ENCODE assay signal across 39 cellular contexts in the genomic region with DNA sequence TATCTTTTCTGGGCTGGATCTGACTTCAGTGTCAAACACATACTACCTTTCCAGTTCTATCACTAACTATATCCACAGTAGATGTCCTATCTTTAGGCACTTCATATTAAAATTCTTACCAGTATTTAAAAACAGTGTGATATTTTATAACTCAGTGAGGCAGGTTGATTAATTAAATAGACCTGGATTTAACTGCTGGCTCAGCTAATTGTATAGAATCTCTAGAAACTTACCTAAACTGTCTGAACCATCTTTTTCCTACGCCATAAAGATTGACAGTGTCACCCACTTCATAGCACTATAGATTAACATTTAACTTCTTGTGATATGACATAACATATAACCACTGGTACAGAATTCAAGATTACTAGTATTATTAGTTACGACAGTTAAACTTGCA.
"Had no signal": no experiment of that assay in that cellular context is flagged by ENCODE, and none has a peak within 500 bp of the region (broad histone marks: within the 10 kb centered on the region; RNA-seq: fewer than 3 reads in every experiment).

No MANE protein-coding gene starts in this region.

- H3K9me3 ChIP-seq: adrenal gland, body of pancreas, breast epithelium had no signal

- H3K4me3 ChIP-seq: adrenal gland, ascending aorta, body of pancreas, breast epithelium, cardiac muscle cell had no signal

- H3K36me3 Mint-ChIP-seq: activated naive CD4-positive, alpha-beta T cell treated with anti-CD3 and anti-CD28 coated beads, Interleukin-2, amount 10 ng/mL, durations not matched to agents 7 days and 5 days; activated naive CD4-positive, alpha-beta T cell treated with anti-CD3 and anti-CD28 coated beads, Interleukin-2, amount 50 U/mL, for 24 hours; activated naive CD4-positive, alpha-beta T cell treated with anti-CD3 and anti-CD28 coated beads, Interleukin-2, amount 50 U/mL, for 72 hours; activated naive CD8-positive, alpha-beta T cell; activated naive CD8-positive, alpha-beta T cell treated with anti-CD3 and anti-CD28 coated beads, Interleukin-2, amount 10 ng/mL, durations not matched to agents 7 days and 5 days; brain had no signal

- H3K4me1 Mint-ChIP-seq: activated naive CD4-positive, alpha-beta T cell treated with anti-CD3 and anti-CD28 coated beads, Interleukin-2, amount 10 ng/mL, durations not matched to agents 7 days and 5 days; activated naive CD4-positive, alpha-beta T cell treated with anti-CD3 and anti-CD28 coated beads, Interleukin-2, amount 50 U/mL, for 24 hours; activated naive CD8-positive, alpha-beta T cell treated with anti-CD3 and anti-CD28 coated beads, Interleukin-2, amount 10 ng/mL, durations not matched to agents 7 days and 5 days; activated naive CD8-positive, alpha-beta T cell treated with anti-CD3 and anti-CD28 coated beads, Interleukin-2, amount 50 U/mL, for 24 hours; activated T-helper 17 cell treated with anti-CD3 and anti-CD28 coated beads, Interleukin-2, amount 50 U/mL, for 72 hours; brain; central memory CD8-positive, alpha-beta T cell had no signal

- H3K36me3 ChIP-seq: adrenal gland, ascending aorta, brain microvascular endothelial cell, breast epithelium, cardiac muscle cell had no signal

- H3K4me1 ChIP-seq: adrenal gland, ascending aorta, body of pancreas, breast epithelium had no signal

- FAIRE-seq: astrocyte, bronchial epithelial cell had no signal

- H3K27ac Mint-ChIP-seq: activated naive CD4-positive, alpha-beta T cell treated with anti-CD3 and anti-CD28 coated beads for 36 hours; activated naive CD4-positive, alpha-beta T cell treated with anti-CD3 and anti-CD28 coated beads, Interleukin-2, amount 10 ng/mL, durations not matched to agents 7 days and 5 days; activated naive CD4-positive, alpha-beta T cell treated with anti-CD3 and anti-CD28 coated beads, Interleukin-2, amount 50 U/mL, for 24 hours; activated naive CD4-positive, alpha-beta T cell treated with anti-CD3 and anti-CD28 coated beads, Interleukin-2, amount 50 U/mL, for 72 hours; activated naive CD8-positive, alpha-beta T cell; activated naive CD8-positive, alpha-beta T cell treated with anti-CD3 and anti-CD28 coated beads, Interleukin-2, amount 10 ng/mL, durations not matched to agents 7 days and 5 days; activated naive CD8-positive, alpha-beta T cell treated with anti-CD3 and anti-CD28 coated beads, Interleukin-2, amount 50 U/mL, for 24 hours; activated T-cell treated with anti-CD3 and anti-CD28 coated beads, Interleukin-2, amount 50 U/mL, for 24 hours; activated T-cell treated with anti-CD3 and anti-CD28 coated beads, Interleukin-2, amount 50 U/mL, for 72 hours; activated T-helper 1 cell treated with anti-CD3 and anti-CD28 coated beads, Interleukin-12 subunit alpha, Interleukin-12 subunit beta, Interleukin-2, Interleukin-4 antibody, amounts not matched to agents 30 ng/mL and 10 ng/mL and 1 ng/mL, durations not matched to agents 14 hours and 24 hours and 36 hours; activated T-helper 17 cell treated with anti-CD3 and anti-CD28 coated beads, Interleukin-2, amount 50 U/mL, for 72 hours; activated T-helper 2 cell treated with anti-CD3 and anti-CD28 coated beads, Interferon-gamma antibody, Interleukin-2, Interleukin-4, amounts not matched to agents 10 μg/mL and 5 μg/mL and 100 μg/mL, durations not matched to agents 14 hours and 24 hours and 36 hours; brain had no signal

- H3K9me3 Mint-ChIP-seq: activated T-helper 1 cell treated with anti-CD3 and anti-CD28 coated beads, Interleukin-12 subunit alpha, Interleukin-12 subunit beta, Interleukin-2, Interleukin-4 antibody, amounts not matched to agents 30 ng/mL and 10 ng/mL and 1 ng/mL, durations not matched to agents 14 hours and 24 hours and 36 hours had no signal

- ATAC-seq: activated naive CD4-positive, alpha-beta T cell treated with anti-CD3 and anti-CD28 coated beads, Interleukin-2, amount 50 U/mL, for 72 hours; activated naive CD8-positive, alpha-beta T cell treated with anti-CD3 and anti-CD28 coated beads, Interleukin-2, amount 50 U/mL, for 24 hours; activated T-cell treated with anti-CD3 and anti-CD28 coated beads, Interleukin-2, amount 50 U/mL, for 4 hours; activated T-cell treated with anti-CD3 and anti-CD28 coated beads, Interleukin-2, amount 50 U/mL, for 72 hours; activated T-helper 17 cell treated with anti-CD3 and anti-CD28 coated beads, Interleukin-2, amount 50 U/mL, for 72 hours; body of pancreas had no signal

- H3K4me3 Mint-ChIP-seq: activated naive CD4-positive, alpha-beta T cell treated with anti-CD3 and anti-CD28 coated beads for 36 hours; activated naive CD4-positive, alpha-beta T cell treated with anti-CD3 and anti-CD28 coated beads, Interleukin-2, amount 10 ng/mL, durations not matched to agents 7 days and 5 days; activated naive CD4-positive, alpha-beta T cell treated with anti-CD3 and anti-CD28 coated beads, Interleukin-2, amount 50 U/mL, for 24 hours; activated naive CD8-positive, alpha-beta T cell; activated naive CD8-positive, alpha-beta T cell treated with anti-CD3 and anti-CD28 coated beads, Interleukin-2, amount 10 ng/mL, durations not matched to agents 7 days and 5 days; activated naive CD8-positive, alpha-beta T cell treated with anti-CD3 and anti-CD28 coated beads, Interleukin-2, amount 50 U/mL, for 24 hours; activated T-cell treated with anti-CD3 and anti-CD28 coated beads, Interleukin-2, amount 50 U/mL, for 24 hours; activated T-cell treated with anti-CD3 and anti-CD28 coated beads, Interleukin-2, amount 50 U/mL, for 4 hours; activated T-cell treated with anti-CD3 and anti-CD28 coated beads, Interleukin-2, amount 50 U/mL, for 72 hours; activated T-helper 1 cell treated with anti-CD3 and anti-CD28 coated beads, Interleukin-12 subunit alpha, Interleukin-12 subunit beta, Interleukin-2, Interleukin-4 antibody, amounts not matched to agents 30 ng/mL and 10 ng/mL and 1 ng/mL, durations not matched to agents 14 hours and 24 hours and 36 hours; activated T-helper 17 cell treated with anti-CD3 and anti-CD28 coated beads, Interleukin-2, amount 50 U/mL, for 72 hours; brain; central memory CD8-positive, alpha-beta T cell had no signal

- H3K27ac ChIP-seq: adrenal gland, ascending aorta, body of pancreas, brain microvascular endothelial cell, breast epithelium, cardiac muscle cell had no signal

- H3K27me3 Mint-ChIP-seq: activated naive CD4-positive, alpha-beta T cell treated with anti-CD3 and anti-CD28 coated beads, Interleukin-2, amount 10 ng/mL, durations not matched to agents 7 days and 5 days; activated naive CD4-positive, alpha-beta T cell treated with anti-CD3 and anti-CD28 coated beads, Interleukin-2, amount 50 U/mL, for 24 hours; activated naive CD8-positive, alpha-beta T cell; activated naive CD8-positive, alpha-beta T cell treated with anti-CD3 and anti-CD28 coated beads, Interleukin-2, amount 10 ng/mL, durations not matched to agents 7 days and 5 days; activated naive CD8-positive, alpha-beta T cell treated with anti-CD3 and anti-CD28 coated beads, Interleukin-2, amount 50 U/mL, for 24 hours; activated T-cell treated with anti-CD3 and anti-CD28 coated beads, Interleukin-2, amount 50 U/mL, for 24 hours; activated T-helper 17 cell treated with anti-CD3 and anti-CD28 coated beads, Interleukin-2, amount 50 U/mL, for 72 hours; central memory CD8-positive, alpha-beta T cell had no signal

- H3K27me3 ChIP-seq: adrenal gland, ascending aorta, body of pancreas, brain microvascular endothelial cell, breast epithelium, cardiac muscle cell had no signal

- DNase-seq: activated effector memory CD4-positive, alpha-beta T cell treated with anti-CD3 and anti-CD28 coated beads, Interleukin-2, amount 50 U/mL, for 16 hours; activated effector memory CD4-positive, alpha-beta T cell treated with Interleukin-2 at 50 U/mL for 16 hours; activated gamma-delta T cell; activated gamma-delta T cell treated with Interleukin-2 at 50 U/mL for 16 hours; activated naive CD4-positive, alpha-beta T cell; activated naive CD4-positive, alpha-beta T cell treated with anti-CD3 and anti-CD28 coated beads for 36 hours; activated naive CD4-positive, alpha-beta T cell treated with anti-CD3 and anti-CD28 coated beads, Interleukin-2, amount 10 ng/mL, durations not matched to agents 7 days and 5 days; activated naive CD4-positive, alpha-beta T cell treated with anti-CD3 and anti-CD28 coated beads, Interleukin-2, amount 50 U/mL, for 16 hours; activated naive CD4-positive, alpha-beta T cell treated with Interleukin-2 at 50 U/mL for 16 hours; activated naive CD8-positive, alpha-beta T cell treated with anti-CD3 and anti-CD28 coated beads, Interleukin-2, amount 10 ng/mL, durations not matched to agents 7 days and 5 days; activated naive CD8-positive, alpha-beta T cell treated with anti-CD3 and anti-CD28 coated beads, Interleukin-2, amount 50 U/mL, for 24 hours; activated T-cell treated with anti-CD3 and anti-CD28 coated beads, Interleukin-2, amount 50 U/mL, for 1 hour; activated T-cell treated with anti-CD3 and anti-CD28 coated beads, Interleukin-2, amount 50 U/mL, for 24 hours; activated T-cell treated with anti-CD3 and anti-CD28 coated beads, Interleukin-2, amount 50 U/mL, for 4 hours; activated T-cell treated with anti-CD3 and anti-CD28 coated beads, Interleukin-2, amount 50 U/mL, for 48 hours; activated T-cell treated with anti-CD3 and anti-CD28 coated beads, Interleukin-2, amount 50 U/mL, for 72 hours; adrenal gland; amniotic stem cell; amygdala; anterior cingulate cortex; aorta; body of pancreas; brain microvascular endothelial cell; caudate nucleus; central memory CD4-positive, alpha-beta T cell; cerebellar nuclear complex had no signal
